In genomic region chr2:137588578-137588977, GRCh38 we compare ENCODE assay signal across 2 cellular contexts.
DNase-seq lines count a peak whose midpoint lies in the region; ATAC-seq, FAIRE-seq and TF ChIP-seq lines count a peak whose summit lies in the region.
"Not testable (repeated sequence)": the region's sequence is repeated elsewhere in the genome, so short reads cannot be mapped to it uniquely, and the experiment has no call there.

No MANE protein-coding gene starts in this region.

- CTCF ChIA-PET in A549 (lab: Yijun Ruan, JAX); HEK293 (lab: Yijun Ruan, JAX): not testable (repeated sequence)

- not testable (repeated sequence) for DNase-seq in A549 (ENCODE audit: low read depth in 1 of 2, low spot score in 1 of 2)

- POLR2A ChIA-PET in A549 (lab: Yijun Ruan, JAX); HEK293 (lab: Yijun Ruan, JAX): not testable (repeated sequence)

- H3K36me3 ChIP-seq in HEK293 (ENCODE audit: control insufficient read depth in 2 of 2, insufficient read depth in 1 of 2, low read length in 2 of 2): not testable (repeated sequence)

- not testable (repeated sequence) for H3K4me1 ChIP-seq in A549; HEK293 (ENCODE audit: control insufficient read depth, insufficient read depth, low read length)

- not testable (repeated sequence) for TF ChIP-seq POLR2A in A549 (IDR thresholded peaks at IDR 0.05; ENCODE audit: low read length)

- TF ChIP-seq CTCF in A549 (IDR thresholded peaks at IDR 0.05); HEK293 (tag by site-specific recombination; IDR thresholded peaks at IDR 0.05): not testable (repeated sequence)

- TF ChIP-seq EP300 in A549 (IDR thresholded peaks at IDR 0.05): not testable (repeated sequence)

- H3K27ac ChIP-seq in A549; HEK293 (ENCODE audit: extremely low read depth, low read depth, low read length): not testable (repeated sequence)

- H3K4me3 ChIP-seq in A549; HEK293 (ENCODE audit: low read depth, low read length): not testable (repeated sequence)

- not testable (repeated sequence) for H3K9me3 ChIP-seq in A549; HEK293 (ENCODE audit: control insufficient read depth, insufficient read depth, low read depth, low read length)

- TF ChIP-seq RAD21 in A549 (conservative IDR thresholded peaks at IDR 0.05 in 1 of 2, IDR thresholded peaks at IDR 0.05 in 1 of 2): not testable (repeated sequence)

- H3K4me2 ChIP-seq in A549: not testable (repeated sequence)

- not testable (repeated sequence) for ATAC-seq in A549

- FAIRE-seq in A549 (lab: Jason Lieb, UNC): not testable (repeated sequence)

- WGBS in A549 (ENCODE audit: missing lambda C conversion rate): 3% methylated on average over 1 of the region's 1 CpG

TF ChIP-seq in A549, 52 proteins besides CTCF, POLR2A, EP300 and RAD21:
- peak; percentile 70 for TF ChIP-seq ZC3H11A (IDR thresholded peaks at IDR 0.05)

TF ChIP-seq in HEK293, 187 proteins besides CTCF, POLR2A, EP300 and RAD21:
- TF ChIP-seq ZBTB8A (tag by site-specific recombination; IDR thresholded peaks at IDR 0.05): peak; percentile 47
- peak; percentile 48; the same call in 1 of the 2 replicates for TF ChIP-seq ZBTB11 (tag by site-specific recombination; conservative IDR thresholded peaks at IDR 0.05; ENCODE audit: low read depth)
- TF ChIP-seq ZNF404 (tag by site-specific recombination; IDR thresholded peaks at IDR 0.05): 0 out of 2 replicates have a peak, but pooled peaks have one; percentile 37
- peak; percentile 64 for TF ChIP-seq ZNF518A (tag by site-specific recombination; conservative IDR thresholded peaks at IDR 0.05; ENCODE audit: low read depth)
- peak; percentile 46 for TF ChIP-seq ZNF426 (tag by site-specific recombination; IDR thresholded peaks at IDR 0.05)
- TF ChIP-seq ZNF394 (tag by site-specific recombination; IDR thresholded peaks at IDR 0.05; ENCODE audit: borderline replicate concordance): peak; percentile 73; the same call in 1 of the 2 replicates
- TF ChIP-seq ZNF623 (tag by site-specific recombination; IDR thresholded peaks at IDR 0.05): 0 out of 2 replicates have a peak, but pooled peaks have one; percentile 33
- peak; percentile 64; the same call in 1 of the 2 replicates for TF ChIP-seq ZNF202 (tag by site-specific recombination; IDR thresholded peaks at IDR 0.05; ENCODE audit: borderline replicate concordance)
- peak; percentile 53; the same call in 1 of the 2 replicates for TF ChIP-seq ZNF140 (tag by site-specific recombination; IDR thresholded peaks at IDR 0.05)
- TF ChIP-seq ZNF555 (tag by site-specific recombination; conservative IDR thresholded peaks at IDR 0.05): peak; percentile 53
TF ChIP-seq in HEK293: peak in this region for 10; not testable (repeated sequence) for 177.
